ENCODE assay signal across 6 cellular contexts in the genomic region with DNA sequence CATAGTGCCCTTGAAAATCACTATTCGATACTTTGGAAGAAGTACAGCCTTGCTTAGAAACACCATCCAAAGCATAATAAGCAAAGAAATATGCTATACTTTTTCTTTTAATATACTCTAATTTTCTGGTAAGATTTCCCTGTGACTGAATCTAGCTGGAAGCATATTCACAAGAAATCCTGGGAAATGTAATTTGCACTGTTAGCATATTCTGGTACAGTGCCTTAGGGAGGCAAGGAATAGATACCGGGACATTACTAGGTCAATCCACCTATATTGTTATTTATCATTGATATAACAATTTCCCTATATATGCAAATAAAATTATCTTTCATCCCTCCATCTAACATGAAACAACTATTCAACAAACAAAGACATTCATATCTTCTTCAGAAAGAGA.
"Had no signal": no experiment of that assay in that cellular context is flagged by ENCODE, and none has a peak within 500 bp of the region (broad histone marks: within the 10 kb centered on the region; RNA-seq: fewer than 3 reads in every experiment).

No MANE protein-coding gene starts in this region.

- H3K4me3 ChIP-seq: K562 had no signal

- H3K4me2 ChIP-seq: KMS-11 had no signal

- H3K27ac ChIP-seq: HL-60, KMS-11 had no signal

- H3K9ac ChIP-seq: KMS-11 had no signal

- DNase-seq: KBM-7, KG1 had no signal

- ATAC-seq: K562 had no signal

- FAIRE-seq: HTR-8/SVneo, K562 had no signal
